ENCODE assay signal across 19 cellular contexts in genomic region chr11:30225642-30226041, GRCh38. TPM values are rescaled to one million over a fixed set of nuclear protein-coding genes. Genes with fewer than 3 reads are reported as not detected.
A peak's percentile ranks its signal among the peaks of the same experiment; 100 is the strongest.
DNase-seq lines count a peak whose midpoint lies in the region; ATAC-seq and TF ChIP-seq lines count a peak whose summit lies in the region.
"Had no signal": no experiment of that assay in that cellular context is flagged by ENCODE, and none has a peak within 500 bp of the region (broad histone marks: within the 10 kb centered on the region; RNA-seq: fewer than 3 reads in every experiment).

No MANE protein-coding gene starts in this region.

- H3K4me3 Mint-ChIP-seq in endothelial cell (ENCODE audit: unreplicated experiment) (no peak overlapping the region), nephron progenitor cell (no peak overlapping the region)
- H3K4me3 Mint-ChIP-seq in activated naive CD4-positive, alpha-beta T cell treated with anti-CD3 and anti-CD28 coated beads for 36 hours = no peak overlapping the region
- H3K4me3 Mint-ChIP-seq: CD8-positive, alpha-beta memory T cell; H9 had no signal

- H3K9ac ChIP-seq in SK-N-SH = no peak overlapping the region
- H3K9ac ChIP-seq: BLaER1, GM23248 had no signal

- H3K9me3 Mint-ChIP-seq in endothelial cell (ENCODE audit: unreplicated experiment) = no peaks in the 10 kb centered on the region
- peaks cover 16% of the 10 kb centered on the region for H3K9me3 Mint-ChIP-seq in nephron progenitor cell
- H3K9me3 Mint-ChIP-seq in activated naive CD4-positive, alpha-beta T cell treated with anti-CD3 and anti-CD28 coated beads for 36 hours = peaks cover 4% of the 10 kb centered on the region

- TF ChIP-seq CTCF in SK-N-SH (IDR thresholded peaks at IDR 0.05) = peak; percentile 33
- no peak for TF ChIP-seq CTCF in endothelial cell (IDR thresholded peaks at IDR 0.05; ENCODE audit: unreplicated experiment)
- TF ChIP-seq CTCF in nephron progenitor cell (IDR thresholded peaks at IDR 0.05) = peak; percentile 11
- no peak for TF ChIP-seq CTCF in Peyer's patch (IDR thresholded peaks at IDR 0.05)
- TF ChIP-seq CTCF in GM20000 (IDR thresholded peaks at IDR 0.05; ENCODE audit: extremely low read depth, missing control alignments) = no peak

- ATAC-seq in SK-N-SH treated with all-trans-retinoic acid at 6 μM for 48 hours = no peak

- H3K4me1 ChIP-seq in SK-N-SH (ENCODE audit: control insufficient read depth in 1 of 2, insufficient read depth in 2 of 2, low read depth in 1 of 2, low read length in 1 of 2) (no peaks in the 10 kb centered on the region), Peyer's patch (no peaks in the 10 kb centered on the region)
- H3K4me1 ChIP-seq: BLaER1, Caco-2 had no signal

- no peaks in the 10 kb centered on the region for H3K4me1 Mint-ChIP-seq in endothelial cell (ENCODE audit: unreplicated experiment)
- H3K4me1 Mint-ChIP-seq in nephron progenitor cell = no peaks in the 10 kb centered on the region
- no peaks in the 10 kb centered on the region for H3K4me1 Mint-ChIP-seq in activated naive CD4-positive, alpha-beta T cell treated with anti-CD3 and anti-CD28 coated beads for 36 hours (ENCODE audit: low read depth)
- H3K4me1 Mint-ChIP-seq: CD8-positive, alpha-beta memory T cell; H9 had no signal

- no peaks in the 10 kb centered on the region for H3K79me2 ChIP-seq in SK-N-SH (ENCODE audit: insufficient read depth)

- no peaks in the 10 kb centered on the region for H3K9me2 ChIP-seq in SK-N-SH

- no peak overlapping the region for H3K4me3 ChIP-seq in SK-N-SH (ENCODE audit: low read depth in 2 of 2, low read length in 1 of 2)
- no peak overlapping the region for H3K4me3 ChIP-seq in Peyer's patch
- H3K4me3 ChIP-seq: BLaER1, GM23248 had no signal

- TF ChIP-seq EP300 in SK-N-SH (IDR thresholded peaks at IDR 0.05; ENCODE audit: borderline replicate concordance in 1 of 2, low read depth in 1 of 2, low read length in 1 of 2) = no peak

- DNase-seq in SK-N-SH = no peak
- peak; percentile 22 for DNase-seq in endothelial cell (ENCODE audit: low spot score)
- DNase-seq in nephron progenitor cell = peak; percentile 4
- DNase-seq in Peyer's patch = no peak
- DNase-seq in nucleus accumbens (lab: John Stamatoyannopoulos, UW) = no peak
- DNase-seq in activated naive CD4-positive, alpha-beta T cell treated with anti-CD3 and anti-CD28 coated beads for 36 hours = no peak
- no peak for DNase-seq in GM20000 (ENCODE audit: low spot score)
- DNase-seq: AML-193; Caco-2; CD8-positive, alpha-beta memory T cell; DND-41; GDM1; GM23248; H9; IMR-90 had no signal

- TF ChIP-seq POLR2A in Peyer's patch (IDR thresholded peaks at IDR 0.05) = no peak

- H3K27ac Mint-ChIP-seq in endothelial cell (ENCODE audit: unreplicated experiment) = no peak overlapping the region
- H3K27ac Mint-ChIP-seq in nephron progenitor cell = no peak overlapping the region
- no peak overlapping the region for H3K27ac Mint-ChIP-seq in activated naive CD4-positive, alpha-beta T cell treated with anti-CD3 and anti-CD28 coated beads for 36 hours
- H3K27ac Mint-ChIP-seq: CD8-positive, alpha-beta memory T cell; H9 had no signal

- H3K27ac ChIP-seq in SK-N-SH (ENCODE audit: low read depth in 2 of 2, low read length in 1 of 2) (no peak overlapping the region), Peyer's patch (no peak overlapping the region)
- H3K27ac ChIP-seq: 22Rv1, BLaER1, GM23248 had no signal

- no peaks in the 10 kb centered on the region for H3K9me3 ChIP-seq in SK-N-SH
- no peaks in the 10 kb centered on the region for H3K9me3 ChIP-seq in Peyer's patch

- intact Hi-C loops in activated naive CD4-positive, alpha-beta T cell treated with anti-CD3 and anti-CD28 coated beads for 36 hours (cut with micrococcal nuclease) = no loop called here

- no peak for TF ChIP-seq RAD21 in SK-N-SH (IDR thresholded peaks at IDR 0.05; ENCODE audit: low read length)

- H3F3A ChIP-seq in SK-N-SH (replicated peaks; ENCODE audit: insufficient read depth) = no peaks in the 10 kb centered on the region

- no peaks in the 10 kb centered on the region for H3K36me3 ChIP-seq in SK-N-SH (replicated peaks in 1 of 2; ENCODE audit: control insufficient read depth in 1 of 2, insufficient read depth in 2 of 2, low read length in 1 of 2)
- no peaks in the 10 kb centered on the region for H3K36me3 ChIP-seq in Peyer's patch
- H3K36me3 ChIP-seq: BLaER1 had no signal

- no peak overlapping the region for H2AFZ ChIP-seq in SK-N-SH (ENCODE audit: low read depth)
- H2AFZ ChIP-seq: GM23248 had no signal

- H3K4me2 ChIP-seq in SK-N-SH = no peak overlapping the region
- H3K4me2 ChIP-seq: BLaER1 had no signal

- H3K27me3 ChIP-seq in SK-N-SH (ENCODE audit: insufficient read depth) (no peaks in the 10 kb centered on the region), Peyer's patch (no peaks in the 10 kb centered on the region)
- H3K27me3 ChIP-seq: BLaER1 had no signal

- POLR2A ChIA-PET in SK-N-SH (lab: Yijun Ruan, JAX) = no interaction called here

- CTCF ChIA-PET in SK-N-SH (lab: Yijun Ruan, JAX) = no interaction called here
- CTCF ChIA-PET in activated naive CD4-positive, alpha-beta T cell treated with anti-CD3 and anti-CD28 coated beads for 36 hours (lab: Charles Lee) = no interaction called here

- H3K27me3 Mint-ChIP-seq in endothelial cell (ENCODE audit: unreplicated experiment) = no peaks in the 10 kb centered on the region
- H3K27me3 Mint-ChIP-seq in nephron progenitor cell (ENCODE audit: low read depth, poor library complexity) = peaks cover 5% of the 10 kb centered on the region
- H3K27me3 Mint-ChIP-seq in activated naive CD4-positive, alpha-beta T cell treated with anti-CD3 and anti-CD28 coated beads for 36 hours (ENCODE audit: low read depth) = peaks cover 10% of the 10 kb centered on the region

- no peaks in the 10 kb centered on the region for H4K20me1 ChIP-seq in SK-N-SH (ENCODE audit: insufficient read depth)
- H4K20me1 ChIP-seq: BLaER1 had no signal

- H3K36me3 Mint-ChIP-seq in endothelial cell (ENCODE audit: low read depth, unreplicated experiment) (no peaks in the 10 kb centered on the region), nephron progenitor cell (ENCODE audit: low read depth) (no peaks in the 10 kb centered on the region)
- H3K36me3 Mint-ChIP-seq in activated naive CD4-positive, alpha-beta T cell treated with anti-CD3 and anti-CD28 coated beads for 36 hours (ENCODE audit: low read depth) = no peaks in the 10 kb centered on the region

TF ChIP-seq in SK-N-SH, 30 proteins besides CTCF, POLR2A, EP300 and RAD21 (continues in another document):
- TF ChIP-seq ZBTB33 (IDR thresholded peaks at IDR 0.05; ENCODE audit: borderline replicate concordance, low read depth) = no peak
- TF ChIP-seq MEF2A (IDR thresholded peaks at IDR 0.05; ENCODE audit: borderline replicate concordance, low read depth) = no peak
- TF ChIP-seq USF2 (IDR thresholded peaks at IDR 0.05; ENCODE audit: borderline replicate concordance, low read depth, low read length) = no peak

TF ChIP-seq in SK-N-SH treated with all-trans-retinoic acid at 6 μM for 48 hours, 23 proteins besides CTCF, POLR2A, EP300 and RAD21:
- TF ChIP-seq PATZ1 (CRISPR knock-in tag; IDR thresholded peaks at IDR 0.05; ENCODE audit: borderline replicate concordance) (no peak), ESRRG (CRISPR knock-in tag; IDR thresholded peaks at IDR 0.05) (no peak)

RNA-seq across cellular contexts. Expression of gene FSHB, which starts 5.2 kb away (rescaled TPM):
- not detected in 2 replicates for polyA plus RNA-seq in SK-N-SH (2012; rRNA removed)
- polyA plus RNA-seq in SK-N-SH (2012; cell fraction: cytosol; rRNA removed) = not detected in 2 replicates
- polyA plus RNA-seq in SK-N-SH (2012; cell fraction: nucleus; rRNA removed) = not detected in 2 replicates
- total RNA-seq in endothelial cell (ENCODE audit: unreplicated experiment) = not detected
- not detected for total RNA-seq in Peyer's patch
- not detected for total RNA-seq in activated naive CD4-positive, alpha-beta T cell treated with anti-CD3 and anti-CD28 coated beads for 36 hours
- total RNA-seq: Caco-2; CD8-positive, alpha-beta memory T cell; GM23248; H9; HT-29; IMR-90 had no signal
- polyA plus RNA-seq: CD8-positive, alpha-beta memory T cell; GM23248; IMR-90 had no signal

Comparison
In these comparisons a context has a peak if more than half of its experiments do, and no peak if none do; other contexts are left out.
1. DNase-seq: peak in endothelial cell (single experiment) and nephron progenitor cell (single experiment); none in SK-N-SH (single experiment), Peyer's patch (0 of 3), nucleus accumbens (0 of 56), activated naive CD4-positive, alpha-beta T cell treated with anti-CD3 and anti-CD28 coated beads for 36 hours (single experiment) and GM20000 (single experiment).
2. CTCF ChIP-seq: peak in SK-N-SH (single experiment) and nephron progenitor cell (single experiment); none in endothelial cell (single experiment), Peyer's patch (0 of 6) and GM20000 (single experiment).